In the genomic region with DNA sequence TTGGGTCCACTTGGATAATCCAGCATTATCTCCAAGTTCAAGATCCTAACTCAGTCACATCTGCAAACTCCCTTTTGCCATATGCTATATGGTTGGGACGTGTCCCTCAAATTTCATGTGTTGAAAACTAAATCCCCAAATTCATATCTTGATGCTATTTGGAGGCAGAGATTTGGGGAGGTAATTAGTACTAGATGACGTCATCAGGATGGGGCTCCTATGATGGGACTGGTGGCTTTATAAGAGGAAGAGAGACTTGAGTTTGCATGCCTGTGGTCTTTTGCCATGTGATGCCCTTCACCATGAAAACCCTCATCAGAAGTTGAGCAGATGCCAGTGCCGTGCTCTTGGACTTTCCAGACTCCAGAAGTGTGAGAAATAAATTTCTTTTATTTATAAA, we compare ENCODE assay signal across 2 cellular contexts.
TF ChIP-seq lines count a peak whose summit lies in the region.

No MANE protein-coding gene starts in this region.

TF ChIP-seq in HepG2, 621 proteins besides CTCF, POLR2A, EP300 and RAD21:
- TF ChIP-seq, protein P1, sequence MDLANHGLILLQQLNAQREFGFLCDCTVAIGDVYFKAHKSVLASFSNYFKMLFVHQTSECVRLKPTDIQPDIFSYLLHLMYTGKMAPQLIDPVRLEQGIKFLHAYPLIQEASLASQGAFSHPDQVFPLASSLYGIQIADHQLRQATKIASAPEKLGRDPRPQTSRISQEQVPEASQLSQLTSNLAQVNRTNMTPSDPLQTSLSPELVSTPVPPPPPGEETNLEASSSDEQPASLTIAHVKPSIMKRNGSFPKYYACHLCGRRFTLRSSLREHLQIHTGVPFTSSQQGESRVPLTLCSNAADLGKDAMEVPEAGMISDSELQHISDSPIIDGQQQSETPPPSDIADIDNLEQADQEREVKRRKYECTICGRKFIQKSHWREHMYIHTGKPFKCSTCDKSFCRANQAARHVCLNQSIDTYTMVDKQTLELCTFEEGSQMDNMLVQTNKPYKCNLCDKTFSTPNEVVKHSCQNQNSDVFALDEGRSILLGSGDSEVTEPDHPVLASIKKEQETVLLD (CRISPR knock-in tag; IDR thresholded peaks at IDR 0.05; ENCODE audit: low read depth) = no peak
- TF ChIP-seq DNMT1 (CRISPR knock-in tag; IDR thresholded peaks at IDR 0.05) (no peak), CREB1 (IDR thresholded peaks at IDR 0.05) (peak; percentile 96), CREB1 (CRISPR knock-in tag; IDR thresholded peaks at IDR 0.05) (no peak), ATF7 (IDR thresholded peaks at IDR 0.05) (peak; percentile 99), ATF7 (CRISPR knock-in tag; IDR thresholded peaks at IDR 0.05) (no peak), SMARCE1 (IDR thresholded peaks at IDR 0.05; ENCODE audit: borderline replicate concordance) (no peak), TARDBP (CRISPR knock-in tag; IDR thresholded peaks at IDR 0.05) (no peak)

TF ChIP-seq in GM12878, 131 proteins besides CTCF, POLR2A, EP300 and RAD21:
- TF ChIP-seq NBN (IDR thresholded peaks at IDR 0.05) = no peak
- TF ChIP-seq NR2C2 (IDR thresholded peaks at IDR 0.05; ENCODE audit: borderline replicate concordance, control insufficient read depth, insufficient read length, low read depth) = no peak
- no peak for TF ChIP-seq JUNB (IDR thresholded peaks at IDR 0.05)
- no peak for TF ChIP-seq ATF2 (IDR thresholded peaks at IDR 0.05; ENCODE audit: low read length)
- 0 out of 2 replicates have a peak, but pooled peaks have one; percentile 23 for TF ChIP-seq JUND (IDR thresholded peaks at IDR 0.05; ENCODE audit: low read depth, low read length)
- TF ChIP-seq, protein P2, sequence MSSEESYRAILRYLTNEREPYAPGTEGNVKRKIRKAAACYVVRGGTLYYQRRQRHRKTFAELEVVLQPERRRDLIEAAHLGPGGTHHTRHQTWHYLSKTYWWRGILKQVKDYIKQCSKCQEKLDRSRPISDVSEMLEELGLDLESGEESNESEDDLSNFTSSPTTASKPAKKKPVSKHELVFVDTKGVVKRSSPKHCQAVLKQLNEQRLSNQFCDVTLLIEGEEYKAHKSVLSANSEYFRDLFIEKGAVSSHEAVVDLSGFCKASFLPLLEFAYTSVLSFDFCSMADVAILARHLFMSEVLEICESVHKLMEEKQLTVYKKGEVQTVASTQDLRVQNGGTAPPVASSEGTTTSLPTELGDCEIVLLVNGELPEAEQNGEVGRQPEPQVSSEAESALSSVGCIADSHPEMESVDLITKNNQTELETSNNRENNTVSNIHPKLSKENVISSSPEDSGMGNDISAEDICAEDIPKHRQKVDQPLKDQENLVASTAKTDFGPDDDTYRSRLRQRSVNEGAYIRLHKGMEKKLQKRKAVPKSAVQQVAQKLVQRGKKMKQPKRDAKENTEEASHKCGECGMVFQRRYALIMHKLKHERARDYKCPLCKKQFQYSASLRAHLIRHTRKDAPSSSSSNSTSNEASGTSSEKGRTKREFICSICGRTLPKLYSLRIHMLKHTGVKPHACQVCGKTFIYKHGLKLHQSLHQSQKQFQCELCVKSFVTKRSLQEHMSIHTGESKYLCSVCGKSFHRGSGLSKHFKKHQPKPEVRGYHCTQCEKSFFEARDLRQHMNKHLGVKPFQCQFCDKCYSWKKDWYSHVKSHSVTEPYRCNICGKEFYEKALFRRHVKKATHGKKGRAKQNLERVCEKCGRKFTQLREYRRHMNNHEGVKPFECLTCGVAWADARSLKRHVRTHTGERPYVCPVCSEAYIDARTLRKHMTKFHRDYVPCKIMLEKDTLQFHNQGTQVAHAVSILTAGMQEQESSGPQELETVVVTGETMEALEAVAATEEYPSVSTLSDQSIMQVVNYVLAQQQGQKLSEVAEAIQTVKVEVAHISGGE (CRISPR knock-in tag; IDR thresholded peaks at IDR 0.05) = no peak
- no peak for TF ChIP-seq CHD4 (IDR thresholded peaks at IDR 0.05)
- TF ChIP-seq POLR2AphosphoS5 (IDR thresholded peaks at IDR 0.05; ENCODE audit: low read length) = no peak
- TF ChIP-seq, protein P3, sequence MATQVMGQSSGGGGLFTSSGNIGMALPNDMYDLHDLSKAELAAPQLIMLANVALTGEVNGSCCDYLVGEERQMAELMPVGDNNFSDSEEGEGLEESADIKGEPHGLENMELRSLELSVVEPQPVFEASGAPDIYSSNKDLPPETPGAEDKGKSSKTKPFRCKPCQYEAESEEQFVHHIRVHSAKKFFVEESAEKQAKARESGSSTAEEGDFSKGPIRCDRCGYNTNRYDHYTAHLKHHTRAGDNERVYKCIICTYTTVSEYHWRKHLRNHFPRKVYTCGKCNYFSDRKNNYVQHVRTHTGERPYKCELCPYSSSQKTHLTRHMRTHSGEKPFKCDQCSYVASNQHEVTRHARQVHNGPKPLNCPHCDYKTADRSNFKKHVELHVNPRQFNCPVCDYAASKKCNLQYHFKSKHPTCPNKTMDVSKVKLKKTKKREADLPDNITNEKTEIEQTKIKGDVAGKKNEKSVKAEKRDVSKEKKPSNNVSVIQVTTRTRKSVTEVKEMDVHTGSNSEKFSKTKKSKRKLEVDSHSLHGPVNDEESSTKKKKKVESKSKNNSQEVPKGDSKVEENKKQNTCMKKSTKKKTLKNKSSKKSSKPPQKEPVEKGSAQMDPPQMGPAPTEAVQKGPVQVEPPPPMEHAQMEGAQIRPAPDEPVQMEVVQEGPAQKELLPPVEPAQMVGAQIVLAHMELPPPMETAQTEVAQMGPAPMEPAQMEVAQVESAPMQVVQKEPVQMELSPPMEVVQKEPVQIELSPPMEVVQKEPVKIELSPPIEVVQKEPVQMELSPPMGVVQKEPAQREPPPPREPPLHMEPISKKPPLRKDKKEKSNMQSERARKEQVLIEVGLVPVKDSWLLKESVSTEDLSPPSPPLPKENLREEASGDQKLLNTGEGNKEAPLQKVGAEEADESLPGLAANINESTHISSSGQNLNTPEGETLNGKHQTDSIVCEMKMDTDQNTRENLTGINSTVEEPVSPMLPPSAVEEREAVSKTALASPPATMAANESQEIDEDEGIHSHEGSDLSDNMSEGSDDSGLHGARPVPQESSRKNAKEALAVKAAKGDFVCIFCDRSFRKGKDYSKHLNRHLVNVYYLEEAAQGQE (IDR thresholded peaks at IDR 0.05; ENCODE audit: low read depth, low read length) = no peak
- TF ChIP-seq, protein P4, sequence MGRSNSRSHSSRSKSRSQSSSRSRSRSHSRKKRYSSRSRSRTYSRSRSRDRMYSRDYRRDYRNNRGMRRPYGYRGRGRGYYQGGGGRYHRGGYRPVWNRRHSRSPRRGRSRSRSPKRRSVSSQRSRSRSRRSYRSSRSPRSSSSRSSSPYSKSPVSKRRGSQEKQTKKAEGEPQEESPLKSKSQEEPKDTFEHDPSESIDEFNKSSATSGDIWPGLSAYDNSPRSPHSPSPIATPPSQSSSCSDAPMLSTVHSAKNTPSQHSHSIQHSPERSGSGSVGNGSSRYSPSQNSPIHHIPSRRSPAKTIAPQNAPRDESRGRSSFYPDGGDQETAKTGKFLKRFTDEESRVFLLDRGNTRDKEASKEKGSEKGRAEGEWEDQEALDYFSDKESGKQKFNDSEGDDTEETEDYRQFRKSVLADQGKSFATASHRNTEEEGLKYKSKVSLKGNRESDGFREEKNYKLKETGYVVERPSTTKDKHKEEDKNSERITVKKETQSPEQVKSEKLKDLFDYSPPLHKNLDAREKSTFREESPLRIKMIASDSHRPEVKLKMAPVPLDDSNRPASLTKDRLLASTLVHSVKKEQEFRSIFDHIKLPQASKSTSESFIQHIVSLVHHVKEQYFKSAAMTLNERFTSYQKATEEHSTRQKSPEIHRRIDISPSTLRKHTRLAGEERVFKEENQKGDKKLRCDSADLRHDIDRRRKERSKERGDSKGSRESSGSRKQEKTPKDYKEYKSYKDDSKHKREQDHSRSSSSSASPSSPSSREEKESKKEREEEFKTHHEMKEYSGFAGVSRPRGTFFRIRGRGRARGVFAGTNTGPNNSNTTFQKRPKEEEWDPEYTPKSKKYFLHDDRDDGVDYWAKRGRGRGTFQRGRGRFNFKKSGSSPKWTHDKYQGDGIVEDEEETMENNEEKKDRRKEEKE (IDR thresholded peaks at IDR 0.05) = no peak
- peak; percentile 80 for TF ChIP-seq ATF7 (IDR thresholded peaks at IDR 0.05; ENCODE audit: low read depth)
- no peak for TF ChIP-seq BCL11A (IDR thresholded peaks at IDR 0.05; ENCODE audit: low read depth, low read length)
- TF ChIP-seq ZNF217 (IDR thresholded peaks at IDR 0.05) = no peak
- no peak for TF ChIP-seq ESRRA (IDR thresholded peaks at IDR 0.05; ENCODE audit: low read length)
- no peak for TF ChIP-seq EZH2 (IDR thresholded peaks at IDR 0.05; ENCODE audit: borderline replicate concordance, control insufficient read depth, low read depth, low read length)
